17 cellular contexts compared by ENCODE assay signal in genomic region chr1:225543350-225543749, GRCh38.
"Had no signal": no experiment of that assay in that cellular context is flagged by ENCODE, and none has a peak within 500 bp of the region (broad histone marks: within the 10 kb centered on the region; RNA-seq: fewer than 3 reads in every experiment).

No MANE protein-coding gene starts in this region.

- H3K4me1 ChIP-seq: SJSA1 had no signal

- H3K27ac ChIP-seq: SJSA1, SK-N-MC had no signal

- H3K27me3 ChIP-seq: SJSA1 had no signal

- H3K9me3 ChIP-seq: SJSA1 had no signal

- H3K4me3 ChIP-seq: SJSA1, SK-N-MC had no signal

- DNase-seq: KBM-7, NCI-H1092, NCI-H1105 treated with DMSO at 0.1 percent for 48 hours, NCI-H1417 treated with DMSO at 0.1 percent for 48 hours, NCI-H146, NCI-H1694 treated with DMSO at 0.1 percent for 48 hours, NCI-H1930, NCI-H2081, NCI-H2107, NCI-H226, NCI-H446 treated with DMSO at 0.1 percent for 48 hours, NCI-H524, Right ventricle myocardium superior, RPMI8226, SIG-M5 had no signal
